In the genomic region with DNA sequence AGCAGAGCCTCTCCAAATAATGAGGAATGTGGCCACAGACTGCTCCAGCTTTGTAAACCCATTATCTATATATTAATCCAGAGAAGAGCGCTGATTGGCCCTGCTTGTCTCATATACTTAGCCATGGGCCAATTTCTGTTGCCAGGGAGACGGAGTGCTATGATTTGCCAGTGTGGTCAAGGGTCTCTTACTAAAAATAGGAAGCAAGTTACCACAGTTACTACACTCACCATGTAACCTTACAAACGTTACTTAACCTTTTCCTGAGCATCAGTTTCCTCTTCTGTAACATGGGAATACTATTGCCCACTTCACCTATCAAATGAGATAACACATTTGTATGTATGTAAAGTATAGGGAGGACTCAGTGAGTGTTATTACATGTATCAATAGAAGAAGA, we compare ENCODE assay signal across 1 cellular context.
TF ChIP-seq lines count a peak whose summit lies in the region.

No MANE protein-coding gene starts in this region.

TF ChIP-seq in GM12891, 5 proteins besides CTCF, POLR2A, EP300 and RAD21:
- TF ChIP-seq SPI1 (IDR thresholded peaks at IDR 0.05; ENCODE audit: low read depth, low read length) (no peak), POU2F2 (IDR thresholded peaks at IDR 0.05; ENCODE audit: low read depth, low read length) (no peak), POLR2AphosphoS5 (IDR thresholded peaks at IDR 0.05; ENCODE audit: low read depth, low read length) (no peak), PAX5 (IDR thresholded peaks at IDR 0.05; ENCODE audit: insufficient read depth, low read length, severe bottlenecking) (no peak), TAF1 (IDR thresholded peaks at IDR 0.05; ENCODE audit: low read depth, low read length) (no peak)
